ENCODE assay signal across 26 cellular contexts in the genomic region with DNA sequence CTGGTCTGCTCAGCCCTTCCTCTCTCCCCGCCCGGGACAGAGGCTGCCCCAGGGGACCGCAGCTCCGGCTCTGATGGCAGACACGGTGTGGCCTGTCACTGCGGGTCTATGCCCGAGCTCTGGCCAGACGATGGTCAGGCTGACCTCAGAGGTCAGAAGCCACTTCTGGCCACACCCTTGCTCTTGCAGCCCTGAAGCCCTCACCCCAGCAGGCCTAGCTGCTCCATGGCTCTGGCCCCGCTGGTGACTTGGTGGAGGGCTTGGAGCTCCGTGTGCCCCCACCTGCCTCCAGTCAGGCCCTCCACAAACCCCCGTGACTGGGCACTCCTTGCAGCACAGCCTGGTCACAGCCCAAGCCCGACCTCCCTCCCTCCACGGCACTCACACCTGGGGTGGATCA. TPM values are rescaled to one million over a fixed set of nuclear protein-coding genes. Genes with fewer than 3 reads are reported as not detected.
"Had no signal": no experiment of that assay in that cellular context is flagged by ENCODE, and none has a peak within 500 bp of the region (broad histone marks: within the 10 kb centered on the region; RNA-seq: fewer than 3 reads in every experiment).

No MANE protein-coding gene starts in this region.

- H3K9me3 Mint-ChIP-seq: activated CD8-positive, alpha-beta T cell treated with anti-CD3 and anti-CD28 coated beads for 36 hours; activated naive CD8-positive, alpha-beta T cell treated with anti-CD3 and anti-CD28 coated beads, Interleukin-2, amount 10 ng/mL, durations not matched to agents 7 days and 5 days; T-cell had no signal

- H3K27ac Mint-ChIP-seq: activated CD4-positive, alpha-beta T cell treated with anti-CD3 and anti-CD28 coated beads for 36 hours; activated CD8-positive, alpha-beta T cell treated with anti-CD3 and anti-CD28 coated beads for 36 hours; activated naive CD8-positive, alpha-beta T cell treated with anti-CD3 and anti-CD28 coated beads, Interleukin-2, amount 10 ng/mL, durations not matched to agents 7 days and 5 days; T-cell had no signal

- DNase-seq: activated CD4-positive, alpha-beta T cell treated with anti-CD3 and anti-CD28 coated beads for 36 hours; activated CD8-positive, alpha-beta memory T cell treated with anti-CD3 and anti-CD28 coated beads, Interleukin-2, amount 50 U/mL, for 4 hours; activated CD8-positive, alpha-beta T cell treated with anti-CD3 and anti-CD28 coated beads for 36 hours; activated naive CD4-positive, alpha-beta T cell treated with anti-CD3 and anti-CD28 coated beads, Interleukin-2, amount 50 U/mL, for 16 hours; activated naive CD8-positive, alpha-beta T cell treated with anti-CD3 and anti-CD28 coated beads, Interleukin-2, amount 10 ng/mL, durations not matched to agents 7 days and 5 days; adrenal gland; anterior cingulate cortex; brain microvascular endothelial cell; central memory CD4-positive, alpha-beta T cell; MG63; MV-4-11; NCI-H1092 treated with DMSO at 0.1 percent for 48 hours; NCI-H1417 treated with DMSO at 0.1 percent for 48 hours; NCI-H1694; NCI-H2029 treated with DMSO at 0.1 percent for 48 hours; NCI-H510A treated with DMSO at 0.1 percent for 48 hours; NCI-H69; NK-92 treated with Interleukin-12 subunit alpha and Interleukin-12 subunit beta, amount 100 ng/mL, for 24 hours; OCI-M1; RPMI8226; T-cell; T-helper 2 cell; WERI-Rb-1 had no signal

- H3K9me3 ChIP-seq: adrenal gland, MG63 had no signal

- H3K36me3 ChIP-seq: adrenal gland, brain microvascular endothelial cell, MG63, WERI-Rb-1 had no signal

- H3K27me3 Mint-ChIP-seq: activated CD4-positive, alpha-beta T cell treated with anti-CD3 and anti-CD28 coated beads for 36 hours; activated CD8-positive, alpha-beta T cell treated with anti-CD3 and anti-CD28 coated beads for 36 hours; activated naive CD8-positive, alpha-beta T cell treated with anti-CD3 and anti-CD28 coated beads, Interleukin-2, amount 10 ng/mL, durations not matched to agents 7 days and 5 days; T-cell had no signal

- ATAC-seq: activated CD4-positive, alpha-beta T cell treated with anti-CD3 and anti-CD28 coated beads for 36 hours; activated CD8-positive, alpha-beta T cell treated with anti-CD3 and anti-CD28 coated beads for 36 hours; Panc1; Right ventricle myocardium inferior; T-cell had no signal

- H3K4me1 Mint-ChIP-seq: activated CD4-positive, alpha-beta T cell treated with anti-CD3 and anti-CD28 coated beads for 36 hours; activated naive CD8-positive, alpha-beta T cell treated with anti-CD3 and anti-CD28 coated beads, Interleukin-2, amount 10 ng/mL, durations not matched to agents 7 days and 5 days; T-cell had no signal

- H3K27ac ChIP-seq: adrenal gland, brain microvascular endothelial cell, SK-N-MC, WERI-Rb-1 had no signal

- H3K27me3 ChIP-seq: adrenal gland, brain microvascular endothelial cell, MG63 had no signal

- H3K4me1 ChIP-seq: adrenal gland had no signal

- H3K4me3 ChIP-seq: adrenal gland, MG63, SK-N-MC had no signal

- H3K36me3 Mint-ChIP-seq: activated naive CD8-positive, alpha-beta T cell treated with anti-CD3 and anti-CD28 coated beads, Interleukin-2, amount 10 ng/mL, durations not matched to agents 7 days and 5 days; T-cell had no signal

- H3K4me3 Mint-ChIP-seq: activated CD4-positive, alpha-beta T cell treated with anti-CD3 and anti-CD28 coated beads for 36 hours; activated CD8-positive, alpha-beta T cell treated with anti-CD3 and anti-CD28 coated beads for 36 hours; activated naive CD8-positive, alpha-beta T cell treated with anti-CD3 and anti-CD28 coated beads, Interleukin-2, amount 10 ng/mL, durations not matched to agents 7 days and 5 days; T-cell had no signal

RNA-seq across cellular contexts. Expression of a gene that starts 47.6 kb away (rescaled TPM):
- total RNA-seq: activated naive CD8-positive, alpha-beta T cell treated with anti-CD3 and anti-CD28 coated beads, Interleukin-2, amount 10 ng/mL, durations not matched to agents 7 days and 5 days had no signal
